In the genomic region with DNA sequence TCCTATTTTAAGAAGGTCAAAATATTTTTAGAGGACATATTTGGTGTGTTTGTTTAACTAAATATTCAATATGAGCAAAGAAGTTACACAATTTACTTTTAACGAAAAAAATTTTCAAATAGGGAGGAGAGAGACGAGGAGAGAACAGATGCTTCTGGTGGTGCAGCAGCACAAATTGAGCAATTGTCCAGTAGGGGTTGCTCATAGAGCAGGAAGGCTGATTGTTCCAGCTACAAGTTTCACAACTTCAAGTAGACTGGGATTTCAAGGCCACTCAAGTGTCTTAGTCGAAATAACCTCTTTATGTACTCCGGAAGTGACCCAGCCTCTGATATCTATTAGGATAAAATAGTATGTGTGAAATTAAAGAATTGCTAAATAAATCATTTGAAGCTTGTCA, we compare ENCODE assay signal across 9 cellular contexts.
DNase-seq lines count a peak whose midpoint lies in the region; ATAC-seq and TF ChIP-seq lines count a peak whose summit lies in the region.
"Had no signal": no experiment of that assay in that cellular context is flagged by ENCODE, and none has a peak within 500 bp of the region (broad histone marks: within the 10 kb centered on the region; RNA-seq: fewer than 3 reads in every experiment).

No MANE protein-coding gene starts in this region.

- POLR2A ChIA-PET in MCF 10A (lab: Yijun Ruan, JAX) = interaction anchor here (0.7 to 2.6 kb wide), 5 partner anchors 10 to 973 kb away, joined by 3 to 12 read pairs (median 4); a partner anchor contains a TSS

- CTCF ChIA-PET in MCF 10A (lab: Yijun Ruan, JAX) = interaction anchor here (0.6 to 2.4 kb wide), 34 partner anchors 9 to 974 kb away, joined by 3 to 11 read pairs (median 4); no protein-coding TSS in a partner anchor

- DNase-seq in CD14-positive monocyte (ENCODE audit: low spot score) = no peak
- peak; percentile 22 for DNase-seq in LoVo (ENCODE audit: low spot score)
- peak; percentile 80 for DNase-seq in MCF 10A (ENCODE audit: unreplicated experiment)
- no peak for DNase-seq in lower lobe of right lung
- DNase-seq in UCSD-AML1 (lab: John Stamatoyannopoulos, UW; ENCODE audit: unreplicated experiment) = no peak
- no peak for DNase-seq in G401 (ENCODE audit: low spot score)
- no peak for DNase-seq in foreskin melanocyte

- H3K27ac Mint-ChIP-seq in CD14-positive monocyte = no peak overlapping the region
- no peak overlapping the region for H3K27ac Mint-ChIP-seq in MCF 10A (ENCODE audit: low read depth, unreplicated experiment)

- no TSS peak for BruUV-seq in MCF 10A (replicated peaks; lab: Mats Ljungman, UMichigan)

- in situ Hi-C loops in G401 (cut with HindIII; ENCODE audit: low sequenced_read_pairs) = no loop called here

- H3K4me3 Mint-ChIP-seq in CD14-positive monocyte = no peak overlapping the region
- no peak overlapping the region for H3K4me3 Mint-ChIP-seq in MCF 10A (ENCODE audit: unreplicated experiment)
- H3K4me3 Mint-ChIP-seq: central memory CD8-positive, alpha-beta T cell had no signal

- H3K27me3 ChIP-seq in lower lobe of right lung (ENCODE audit: low read depth) = no peaks in the 10 kb centered on the region

- no peaks in the 10 kb centered on the region for H3K36me3 ChIP-seq in lower lobe of right lung

- no peaks in the 10 kb centered on the region for H3K4me1 ChIP-seq in lower lobe of right lung

- intact Hi-C loops in CD14-positive monocyte (cut with micrococcal nuclease) (no loop called here), MCF 10A (cut with micrococcal nuclease) (loop anchor here (1.0 to 5.0 kb wide), 6 partner anchors 359 to 971 kb away; no protein-coding TSS in a partner anchor), lower lobe of right lung (cut with DNase I) (no loop called here)

- TF ChIP-seq CTCF in CD14-positive monocyte (IDR thresholded peaks at IDR 0.05) (peak; percentile 14), MCF 10A (IDR thresholded peaks at IDR 0.05; ENCODE audit: unreplicated experiment) (peak; percentile 69), lower lobe of right lung (IDR thresholded peaks at IDR 0.05) (peak; percentile 46)

- no peak overlapping the region for H3K27ac ChIP-seq in lower lobe of right lung

- H3K4me3 ChIP-seq in lower lobe of right lung = no peak overlapping the region

- no peaks in the 10 kb centered on the region for H3K9me3 ChIP-seq in lower lobe of right lung

- ATAC-seq in lower lobe of right lung (peak; percentile 66 to 73), GM19452 (IDR thresholded peaks at IDR 0.05; ENCODE audit: unreplicated experiment) (no peak)

- peaks cover 2% of the 10 kb centered on the region for H3K4me1 Mint-ChIP-seq in CD14-positive monocyte
- H3K4me1 Mint-ChIP-seq in MCF 10A (ENCODE audit: insufficient read depth, unreplicated experiment) = peaks cover 8% of the 10 kb centered on the region
- H3K4me1 Mint-ChIP-seq: central memory CD8-positive, alpha-beta T cell had no signal

- peaks cover 0 to 2% (median 0%) of the 10 kb centered on the region in 7 donors for H3K9me3 Mint-ChIP-seq in CD14-positive monocyte
- no peaks in the 10 kb centered on the region for H3K9me3 Mint-ChIP-seq in MCF 10A (ENCODE audit: unreplicated experiment)
- H3K9me3 Mint-ChIP-seq: central memory CD8-positive, alpha-beta T cell had no signal

- H3K27me3 Mint-ChIP-seq in CD14-positive monocyte (ENCODE audit: low read depth in 3 of 3) (no peaks in the 10 kb centered on the region), MCF 10A (ENCODE audit: insufficient read depth, unreplicated experiment) (no peaks in the 10 kb centered on the region)
- H3K27me3 Mint-ChIP-seq: central memory CD8-positive, alpha-beta T cell had no signal

- peaks cover 0 to 13% of the 10 kb centered on the region in 2 donors for H3K36me3 Mint-ChIP-seq in CD14-positive monocyte
- no peaks in the 10 kb centered on the region for H3K36me3 Mint-ChIP-seq in MCF 10A (ENCODE audit: insufficient read depth, unreplicated experiment)

Comparison
In these comparisons a context has a peak if more than half of its experiments do, and no peak if none do; other contexts are left out.
1. DNase-seq: peak in LoVo (single experiment) and MCF 10A (single experiment); none in CD14-positive monocyte (single experiment), lower lobe of right lung (single experiment), UCSD-AML1 (single experiment), G401 (single experiment) and foreskin melanocyte (single experiment).
2. CTCF ChIP-seq: peak in every context shown above with its lines; median percentile 69 in MCF 10A; 46 in lower lobe of right lung; 14 in CD14-positive monocyte.